Comparison of ENCODE assay signal across 18 cellular contexts in the genomic region with DNA sequence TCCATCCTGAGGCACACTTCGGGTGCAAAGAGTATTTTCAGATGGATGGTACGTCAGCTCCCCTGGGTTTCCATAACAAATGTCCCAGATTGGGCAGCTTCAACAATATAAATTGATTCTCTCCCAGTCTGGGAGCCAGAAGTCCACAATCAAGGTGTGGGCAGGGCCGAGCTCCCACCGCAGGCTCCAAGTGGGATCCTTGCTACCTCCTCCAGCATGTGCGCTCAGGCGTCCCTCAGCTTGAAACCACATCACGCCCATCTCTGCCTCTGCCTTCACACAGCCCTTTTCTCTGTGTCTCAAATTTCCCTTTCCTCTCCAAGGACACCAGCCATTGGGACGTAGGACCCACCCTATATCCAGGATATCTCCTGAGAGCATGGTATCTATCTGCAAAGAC.
"Had no signal": no experiment of that assay in that cellular context is flagged by ENCODE, and none has a peak within 500 bp of the region (broad histone marks: within the 10 kb centered on the region; RNA-seq: fewer than 3 reads in every experiment).

No MANE protein-coding gene starts in this region.

- H3K36me3 ChIP-seq: colonic mucosa, heart left ventricle, neutrophil, right atrium auricular region, upper lobe of left lung, uterus had no signal

- ATAC-seq: heart left ventricle; left colon; mucosa of descending colon; naive thymus-derived CD8-positive, alpha-beta T cell had no signal

- H3K4me1 ChIP-seq: colonic mucosa, foreskin keratinocyte, upper lobe of left lung, uterus had no signal

- DNase-seq: colonic mucosa; effector CD4-positive, alpha-beta T cell; endodermal cell; erythroblast; heart left ventricle; hippocampal formation; left colon; mammary epithelial cell; mucosa of descending colon; small intestine; stimulated activated CD4-positive, alpha-beta T cell treated with anti-CD3 and anti-CD28 coated beads, Interleukin-2, amount 100 ng/mL, for 48 hours; stimulated activated naive CD4-positive, alpha-beta T cell treated with Interleukin-2 at 50 U/mL for 16 hours had no signal

- H3K36me3 Mint-ChIP-seq: naive thymus-derived CD8-positive, alpha-beta T cell had no signal

- H3K4me3 ChIP-seq: colonic mucosa, heart left ventricle, mucosa of descending colon, right atrium auricular region, upper lobe of left lung, uterus had no signal

- H3K27me3 ChIP-seq: colonic mucosa, foreskin keratinocyte, heart left ventricle, right atrium auricular region, upper lobe of left lung, uterus had no signal

- H3K9me3 ChIP-seq: colonic mucosa, heart left ventricle, mucosa of descending colon, neutrophil, right atrium auricular region, upper lobe of left lung, uterus had no signal

- H3K4me3 Mint-ChIP-seq: endodermal cell; naive thymus-derived CD8-positive, alpha-beta T cell had no signal

- H3K27ac ChIP-seq: colonic mucosa, foreskin keratinocyte, heart left ventricle, neutrophil, right atrium auricular region, upper lobe of left lung, uterus had no signal

- H3K27ac Mint-ChIP-seq: endodermal cell; naive thymus-derived CD8-positive, alpha-beta T cell had no signal

- H3K9me3 Mint-ChIP-seq: endodermal cell; naive thymus-derived CD8-positive, alpha-beta T cell had no signal

- H3K4me1 Mint-ChIP-seq: endodermal cell had no signal
